ENCODE assay signal across 29 cellular contexts in the genomic region with DNA sequence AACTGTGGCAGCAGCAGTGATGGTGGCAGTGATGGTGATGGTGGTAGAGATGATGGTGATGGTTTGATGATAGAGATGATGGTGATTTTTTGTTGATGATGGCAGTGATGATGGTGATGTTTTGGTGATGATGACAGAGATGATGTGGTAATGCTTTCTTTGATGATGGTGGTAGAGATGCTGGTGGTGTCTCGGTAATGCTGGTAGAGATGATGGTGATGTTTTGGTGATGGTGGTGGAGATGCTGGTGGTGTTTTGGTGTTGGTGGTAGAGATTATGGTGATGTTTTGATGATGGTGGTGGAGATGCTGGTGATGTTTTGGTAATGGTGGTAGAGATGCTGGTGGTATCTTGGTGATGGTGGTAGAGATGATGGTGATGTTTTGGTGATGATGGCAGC.
"Had no signal": no experiment of that assay in that cellular context is flagged by ENCODE, and none has a peak within 500 bp of the region (broad histone marks: within the 10 kb centered on the region; RNA-seq: fewer than 3 reads in every experiment).

No MANE protein-coding gene starts in this region.

- DNase-seq: activated CD4-positive, alpha-beta memory T cell treated with anti-CD3 and anti-CD28 coated beads for 36 hours; activated CD4-positive, alpha-beta T cell treated with anti-CD3 and anti-CD28 coated beads for 36 hours; activated CD4-positive, alpha-beta T cell treated with anti-CD3 and anti-CD28 coated beads, Interleukin-2, amount 10 ng/mL, durations not matched to agents 24 days and 14 days; activated CD4-positive, CD25-positive, alpha-beta regulatory T cell; activated CD4-positive, CD25-positive, alpha-beta regulatory T cell treated with anti-CD3 and anti-CD28 coated beads, Interleukin-2, amount 50 U/mL, for 72 hours; activated CD8-positive, alpha-beta memory T cell treated with anti-CD3 and anti-CD28 coated beads, Interleukin-2, amount 10 ng/mL, durations not matched to agents 7 days and 5 days; activated CD8-positive, alpha-beta memory T cell treated with anti-CD3 and anti-CD28 coated beads, Interleukin-2, amount 50 U/mL, for 4 hours; activated CD8-positive, alpha-beta T cell treated with anti-CD3 and anti-CD28 coated beads, Interleukin-2, amount 10 ng/mL, durations not matched to agents 7 days and 5 days; activated effector memory CD4-positive, alpha-beta T cell treated with anti-CD3 and anti-CD28 coated beads, Interleukin-2, amount 50 U/mL, for 16 hours; activated naive CD4-positive, alpha-beta T cell treated with anti-CD3 and anti-CD28 coated beads for 36 hours; activated naive CD8-positive, alpha-beta T cell treated with anti-CD3 and anti-CD28 coated beads for 36 hours; activated naive CD8-positive, alpha-beta T cell treated with anti-CD3 and anti-CD28 coated beads, Interleukin-2, amount 50 U/mL, for 24 hours; activated T-cell treated with anti-CD3 and anti-CD28 coated beads, Interleukin-2, amount 50 U/mL, for 1 hour; activated T-cell treated with anti-CD3 and anti-CD28 coated beads, Interleukin-2, amount 50 U/mL, for 48 hours; adrenal gland; amygdala; aorta; body of pancreas; caudate nucleus; dorsolateral prefrontal cortex; effector memory CD4-positive, alpha-beta T cell; endodermal cell; foreskin fibroblast; head of caudate nucleus; T-helper 17 cell; T1000 had no signal

- H3K36me3 ChIP-seq: adrenal gland had no signal

- FAIRE-seq: frontal cortex had no signal

- H3K27me3 ChIP-seq: adrenal gland, body of pancreas, dorsolateral prefrontal cortex had no signal

- H3K9me3 ChIP-seq: adrenal gland, body of pancreas had no signal

- ATAC-seq: activated CD4-positive, alpha-beta T cell treated with anti-CD3 and anti-CD28 coated beads for 36 hours; activated CD8-positive, alpha-beta memory T cell treated with anti-CD3 and anti-CD28 coated beads, Interleukin-2, amount 10 ng/mL, durations not matched to agents 7 days and 5 days; activated CD8-positive, alpha-beta T cell treated with anti-CD3 and anti-CD28 coated beads, Interleukin-2, amount 10 ng/mL, durations not matched to agents 7 days and 5 days; activated naive CD8-positive, alpha-beta T cell treated with anti-CD3 and anti-CD28 coated beads, Interleukin-2, amount 50 U/mL, for 24 hours; body of pancreas; esophagus mucosa; T-helper 17 cell had no signal

- H3K27ac ChIP-seq: adrenal gland, body of pancreas, coronary artery had no signal

- H3K4me3 ChIP-seq: adrenal gland, body of pancreas, coronary artery, dorsolateral prefrontal cortex had no signal
